Comparison of ENCODE assay signal across 1 cellular context in genomic region chr22:38262051-38262795, GRCh38.
TF ChIP-seq lines count a peak whose summit lies in the region.

No MANE protein-coding gene starts in this region.

TF ChIP-seq in HepG2, 621 proteins besides CTCF, POLR2A, EP300 and RAD21 (continued from another document and continues in another):
- TF ChIP-seq, protein P1, sequence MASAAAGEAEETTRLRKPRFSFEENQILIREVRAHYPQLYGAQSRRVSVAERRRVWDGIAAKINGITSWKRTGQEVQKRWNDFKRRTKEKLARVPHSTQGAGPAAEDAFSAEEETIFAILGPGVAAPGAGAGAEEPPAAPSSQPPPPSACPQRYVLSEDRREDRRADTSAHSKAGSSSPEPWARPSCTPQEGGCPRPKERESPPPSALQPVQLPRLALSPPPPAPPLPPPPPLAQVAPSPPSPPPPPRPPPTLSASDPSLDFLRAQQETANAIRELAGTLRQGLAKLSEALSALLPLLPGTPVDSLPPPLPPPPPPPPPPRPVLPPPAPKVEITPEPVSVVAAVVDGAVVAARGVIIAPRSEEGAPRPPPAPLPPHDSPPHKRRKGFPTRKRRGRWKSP (CRISPR knock-in tag; IDR thresholded peaks at IDR 0.05): no peak
- TF ChIP-seq ZNF124 (CRISPR knock-in tag; IDR thresholded peaks at IDR 0.05) (0 out of 2 replicates have a peak, but pooled peaks have one; percentile 48), ZNF619 (CRISPR knock-in tag; IDR thresholded peaks at IDR 0.05) (no peak), ZKSCAN8 (CRISPR knock-in tag; IDR thresholded peaks at IDR 0.05; ENCODE audit: borderline replicate concordance) (peak; percentile 60; the same call in 1 of the 2 replicates), ZNF260 (CRISPR knock-in tag; IDR thresholded peaks at IDR 0.05; ENCODE audit: borderline replicate concordance, low read depth) (no peak), ZNF850 (CRISPR knock-in tag; conservative IDR thresholded peaks at IDR 0.05) (0 out of 2 replicates have a peak, but pooled peaks have one; percentile 37), ZC3H13 (CRISPR knock-in tag; IDR thresholded peaks at IDR 0.05) (no peak), ZNF839 (CRISPR knock-in tag; IDR thresholded peaks at IDR 0.05; ENCODE audit: borderline replicate concordance) (no peak), ZMYM3 (CRISPR knock-in tag; IDR thresholded peaks at IDR 0.05) (no peak), KDM2A (CRISPR knock-in tag; IDR thresholded peaks at IDR 0.05; ENCODE audit: borderline replicate concordance, low read depth) (peak; percentile 65; the same call in 1 of the 2 replicates), ZNF350 (CRISPR knock-in tag; IDR thresholded peaks at IDR 0.05; ENCODE audit: borderline replicate concordance, low read depth) (peak; percentile 18; the same call in 1 of the 2 replicates), ZNF746 (CRISPR knock-in tag; IDR thresholded peaks at IDR 0.05) (0 out of 2 replicates have a peak, but pooled peaks have one; percentile 31), ZMAT3 (CRISPR knock-in tag; conservative IDR thresholded peaks at IDR 0.05) (no peak), REPIN1 (CRISPR knock-in tag; IDR thresholded peaks at IDR 0.05; ENCODE audit: borderline replicate concordance, low read depth) (no peak), KDM5B (CRISPR knock-in tag; IDR thresholded peaks at IDR 0.05; ENCODE audit: borderline replicate concordance) (peak; percentile 76; the same call in 1 of the 2 replicates), ZMYM4 (CRISPR knock-in tag; IDR thresholded peaks at IDR 0.05) (peak; percentile 65), ELF1 (CRISPR knock-in tag; IDR thresholded peaks at IDR 0.05) (no peak; the same call in 1 of the 2 replicates), ZNF629 (CRISPR knock-in tag; conservative IDR thresholded peaks at IDR 0.05) (no peak), POLR2AphosphoS2 (IDR thresholded peaks at IDR 0.05; ENCODE audit: low read depth, low read length) (no peak), HOXA3 (CRISPR knock-in tag; IDR thresholded peaks at IDR 0.05) (peak; percentile 57; the same call in 1 of the 2 replicates), HMGA1 (CRISPR knock-in tag; conservative IDR thresholded peaks at IDR 0.05) (no peak), TFAP4 (IDR thresholded peaks at IDR 0.05; ENCODE audit: borderline replicate concordance, low read depth) (no peak), HNRNPL (IDR thresholded peaks at IDR 0.05; ENCODE audit: low read depth, low read length) (peak; percentile 64; the same call in 1 of the 2 replicates), ZNF782 (CRISPR knock-in tag; IDR thresholded peaks at IDR 0.05; ENCODE audit: borderline replicate concordance) (peak; percentile 41; the same call in 1 of the 2 replicates), ZNF317 (CRISPR knock-in tag; IDR thresholded peaks at IDR 0.05) (no peak), SP1 (IDR thresholded peaks at IDR 0.05) (no peak), SP1 (CRISPR knock-in tag; IDR thresholded peaks at IDR 0.05) (no peak), ZNF816 (CRISPR knock-in tag; IDR thresholded peaks at IDR 0.05; ENCODE audit: borderline replicate concordance) (0 out of 2 replicates have a peak, but pooled peaks have one; percentile 25), XRCC5 (optimal IDR thresholded peaks at IDR 0.05; ENCODE audit: low read length) (peak; percentile 83), ZSCAN12 (CRISPR knock-in tag; IDR thresholded peaks at IDR 0.05) (no peak), NFIB (CRISPR knock-in tag; IDR thresholded peaks at IDR 0.05; ENCODE audit: borderline replicate concordance) (no peak), THAP8 (CRISPR knock-in tag; IDR thresholded peaks at IDR 0.05; ENCODE audit: borderline replicate concordance) (no peak), KDM5A (IDR thresholded peaks at IDR 0.05; ENCODE audit: borderline replicate concordance, low read length) (no peak), FOXP4 (CRISPR knock-in tag; IDR thresholded peaks at IDR 0.05) (no peak), RNF219 (CRISPR knock-in tag; IDR thresholded peaks at IDR 0.05) (no peak), MED1 (CRISPR knock-in tag; IDR thresholded peaks at IDR 0.05) (peak; percentile 47), SIX4 (CRISPR knock-in tag; IDR thresholded peaks at IDR 0.05) (no peak), ZBTB7A (CRISPR knock-in tag; IDR thresholded peaks at IDR 0.05) (no peak), ATF6 (CRISPR knock-in tag; conservative IDR thresholded peaks at IDR 0.05) (no peak), ZNF878 (CRISPR knock-in tag; IDR thresholded peaks at IDR 0.05) (peak; percentile 67; the same call in 1 of the 2 replicates), ZSCAN21 (CRISPR knock-in tag; IDR thresholded peaks at IDR 0.05; ENCODE audit: borderline replicate concordance) (peak; percentile 28; the same call in 1 of the 2 replicates)
- TF ChIP-seq, protein P2, sequence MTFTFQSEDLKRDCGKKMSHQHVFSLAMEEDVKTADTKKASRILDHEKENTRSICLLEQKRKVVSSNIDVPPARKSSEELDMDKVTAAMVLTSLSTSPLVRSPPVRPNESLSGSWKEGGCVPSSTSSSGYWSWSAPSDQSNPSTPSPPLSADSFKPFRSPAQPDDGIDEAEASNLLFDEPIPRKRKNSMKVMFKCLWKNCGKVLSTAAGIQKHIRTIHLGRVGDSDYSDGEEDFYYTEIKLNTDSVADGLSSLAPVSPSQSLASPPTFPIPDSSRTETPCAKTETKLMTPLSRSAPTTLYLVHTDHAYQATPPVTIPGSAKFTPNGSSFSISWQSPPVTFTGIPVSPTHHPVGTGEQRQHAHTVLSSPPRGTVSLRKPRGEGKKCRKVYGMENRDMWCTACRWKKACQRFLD (CRISPR knock-in tag; IDR thresholded peaks at IDR 0.05; ENCODE audit: borderline replicate concordance): no peak
- TF ChIP-seq, protein P3, sequence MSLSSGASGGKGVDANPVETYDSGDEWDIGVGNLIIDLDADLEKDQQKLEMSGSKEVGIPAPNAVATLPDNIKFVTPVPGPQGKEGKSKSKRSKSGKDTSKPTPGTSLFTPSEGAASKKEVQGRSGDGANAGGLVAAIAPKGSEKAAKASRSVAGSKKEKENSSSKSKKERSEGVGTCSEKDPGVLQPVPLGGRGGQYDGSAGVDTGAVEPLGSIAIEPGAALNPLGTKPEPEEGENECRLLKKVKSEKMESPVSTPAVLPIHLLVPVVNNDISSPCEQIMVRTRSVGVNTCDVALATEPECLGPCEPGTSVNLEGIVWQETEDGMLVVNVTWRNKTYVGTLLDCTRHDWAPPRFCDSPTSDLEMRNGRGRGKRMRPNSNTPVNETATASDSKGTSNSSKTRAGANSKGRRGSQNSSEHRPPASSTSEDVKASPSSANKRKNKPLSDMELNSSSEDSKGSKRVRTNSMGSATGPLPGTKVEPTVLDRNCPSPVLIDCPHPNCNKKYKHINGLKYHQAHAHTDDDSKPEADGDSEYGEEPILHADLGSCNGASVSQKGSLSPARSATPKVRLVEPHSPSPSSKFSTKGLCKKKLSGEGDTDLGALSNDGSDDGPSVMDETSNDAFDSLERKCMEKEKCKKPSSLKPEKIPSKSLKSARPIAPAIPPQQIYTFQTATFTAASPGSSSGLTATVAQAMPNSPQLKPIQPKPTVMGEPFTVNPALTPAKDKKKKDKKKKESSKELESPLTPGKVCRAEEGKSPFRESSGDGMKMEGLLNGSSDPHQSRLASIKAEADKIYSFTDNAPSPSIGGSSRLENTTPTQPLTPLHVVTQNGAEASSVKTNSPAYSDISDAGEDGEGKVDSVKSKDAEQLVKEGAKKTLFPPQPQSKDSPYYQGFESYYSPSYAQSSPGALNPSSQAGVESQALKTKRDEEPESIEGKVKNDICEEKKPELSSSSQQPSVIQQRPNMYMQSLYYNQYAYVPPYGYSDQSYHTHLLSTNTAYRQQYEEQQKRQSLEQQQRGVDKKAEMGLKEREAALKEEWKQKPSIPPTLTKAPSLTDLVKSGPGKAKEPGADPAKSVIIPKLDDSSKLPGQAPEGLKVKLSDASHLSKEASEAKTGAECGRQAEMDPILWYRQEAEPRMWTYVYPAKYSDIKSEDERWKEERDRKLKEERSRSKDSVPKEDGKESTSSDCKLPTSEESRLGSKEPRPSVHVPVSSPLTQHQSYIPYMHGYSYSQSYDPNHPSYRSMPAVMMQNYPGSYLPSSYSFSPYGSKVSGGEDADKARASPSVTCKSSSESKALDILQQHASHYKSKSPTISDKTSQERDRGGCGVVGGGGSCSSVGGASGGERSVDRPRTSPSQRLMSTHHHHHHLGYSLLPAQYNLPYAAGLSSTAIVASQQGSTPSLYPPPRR (CRISPR knock-in tag; IDR thresholded peaks at IDR 0.05; ENCODE audit: borderline replicate concordance): no peak
- TF ChIP-seq, protein P4, sequence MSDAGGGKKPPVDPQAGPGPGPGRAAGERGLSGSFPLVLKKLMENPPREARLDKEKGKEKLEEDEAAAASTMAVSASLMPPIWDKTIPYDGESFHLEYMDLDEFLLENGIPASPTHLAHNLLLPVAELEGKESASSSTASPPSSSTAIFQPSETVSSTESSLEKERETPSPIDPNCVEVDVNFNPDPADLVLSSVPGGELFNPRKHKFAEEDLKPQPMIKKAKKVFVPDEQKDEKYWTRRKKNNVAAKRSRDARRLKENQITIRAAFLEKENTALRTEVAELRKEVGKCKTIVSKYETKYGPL (CRISPR knock-in tag; IDR thresholded peaks at IDR 0.05): no peak
- TF ChIP-seq, protein P5, sequence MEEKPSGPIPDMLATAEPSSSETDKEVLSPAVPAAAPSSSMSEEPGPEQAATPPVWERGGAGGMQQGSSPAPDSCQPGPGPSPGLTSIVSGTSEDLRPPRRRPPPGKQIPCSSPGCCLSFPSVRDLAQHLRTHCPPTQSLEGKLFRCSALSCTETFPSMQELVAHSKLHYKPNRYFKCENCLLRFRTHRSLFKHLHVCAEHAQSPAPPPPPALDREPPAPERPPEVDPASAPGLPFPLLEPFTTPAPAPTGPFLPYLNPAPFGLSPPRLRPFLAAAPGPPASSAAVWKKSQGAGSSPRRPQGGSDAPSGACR (CRISPR knock-in tag; IDR thresholded peaks at IDR 0.05): no peak
- TF ChIP-seq, protein P6, sequence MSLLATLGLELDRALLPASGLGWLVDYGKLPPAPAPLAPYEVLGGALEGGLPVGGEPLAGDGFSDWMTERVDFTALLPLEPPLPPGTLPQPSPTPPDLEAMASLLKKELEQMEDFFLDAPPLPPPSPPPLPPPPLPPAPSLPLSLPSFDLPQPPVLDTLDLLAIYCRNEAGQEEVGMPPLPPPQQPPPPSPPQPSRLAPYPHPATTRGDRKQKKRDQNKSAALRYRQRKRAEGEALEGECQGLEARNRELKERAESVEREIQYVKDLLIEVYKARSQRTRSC (CRISPR knock-in tag; IDR thresholded peaks at IDR 0.05; ENCODE audit: low read depth): no peak
- TF ChIP-seq, protein P7, sequence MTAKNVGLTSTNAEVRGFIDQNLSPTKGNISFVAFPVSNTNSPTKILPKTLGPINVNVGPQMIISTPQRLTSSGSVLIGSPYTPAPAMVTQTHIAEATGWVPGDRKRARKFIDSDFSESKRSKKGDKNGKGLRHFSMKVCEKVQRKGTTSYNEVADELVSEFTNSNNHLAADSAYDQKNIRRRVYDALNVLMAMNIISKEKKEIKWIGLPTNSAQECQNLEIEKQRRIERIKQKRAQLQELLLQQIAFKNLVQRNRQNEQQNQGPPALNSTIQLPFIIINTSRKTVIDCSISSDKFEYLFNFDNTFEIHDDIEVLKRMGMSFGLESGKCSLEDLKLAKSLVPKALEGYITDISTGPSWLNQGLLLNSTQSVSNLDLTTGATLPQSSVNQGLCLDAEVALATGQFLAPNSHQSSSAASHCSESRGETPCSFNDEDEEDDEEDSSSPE (CRISPR knock-in tag; IDR thresholded peaks at IDR 0.05): no peak
